Comparison of ENCODE assay signal across 1 cellular context in genomic region chr5:152688561-152689274, GRCh38.
TF ChIP-seq lines count a peak whose summit lies in the region.

No MANE protein-coding gene starts in this region.

TF ChIP-seq in GM23338, 12 proteins besides CTCF, POLR2A, EP300 and RAD21 (continued from another document):
- TF ChIP-seq, protein P1, sequence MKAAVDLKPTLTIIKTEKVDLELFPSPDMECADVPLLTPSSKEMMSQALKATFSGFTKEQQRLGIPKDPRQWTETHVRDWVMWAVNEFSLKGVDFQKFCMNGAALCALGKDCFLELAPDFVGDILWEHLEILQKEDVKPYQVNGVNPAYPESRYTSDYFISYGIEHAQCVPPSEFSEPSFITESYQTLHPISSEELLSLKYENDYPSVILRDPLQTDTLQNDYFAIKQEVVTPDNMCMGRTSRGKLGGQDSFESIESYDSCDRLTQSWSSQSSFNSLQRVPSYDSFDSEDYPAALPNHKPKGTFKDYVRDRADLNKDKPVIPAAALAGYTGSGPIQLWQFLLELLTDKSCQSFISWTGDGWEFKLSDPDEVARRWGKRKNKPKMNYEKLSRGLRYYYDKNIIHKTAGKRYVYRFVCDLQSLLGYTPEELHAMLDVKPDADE (IDR thresholded peaks at IDR 0.05): no peak
- no peak for TF ChIP-seq JUNB (IDR thresholded peaks at IDR 0.05; ENCODE audit: unreplicated experiment)
- no peak for TF ChIP-seq NANOG (IDR thresholded peaks at IDR 0.05; ENCODE audit: borderline replicate concordance)
- TF ChIP-seq ZNF331 (CRISPR knock-in tag; IDR thresholded peaks at IDR 0.05; ENCODE audit: low read depth): no peak
- TF ChIP-seq STAT1 (IDR thresholded peaks at IDR 0.05; ENCODE audit: unreplicated experiment): no peak
- TF ChIP-seq CREB1 (CRISPR knock-in tag; IDR thresholded peaks at IDR 0.05; ENCODE audit: low read depth): no peak
- no peak for TF ChIP-seq EZH2 (IDR thresholded peaks at IDR 0.05; ENCODE audit: low read depth, unreplicated experiment)
- no peak for TF ChIP-seq ZNF114 (CRISPR knock-in tag; IDR thresholded peaks at IDR 0.05)
